1 cellular context compared by ENCODE assay signal in genomic region chr15:28992340-28992864, GRCh38.
TF ChIP-seq lines count a peak whose summit lies in the region.

No MANE protein-coding gene starts in this region.

TF ChIP-seq in IMR-90, 13 proteins besides CTCF, POLR2A, EP300 and RAD21:
- no peak for TF ChIP-seq ELK1 (IDR thresholded peaks at IDR 0.05; ENCODE audit: borderline replicate concordance, low read depth, low read length)
- TF ChIP-seq MAFK (IDR thresholded peaks at IDR 0.05; ENCODE audit: low read depth, low read length): no peak
- no peak for TF ChIP-seq CEBPB (IDR thresholded peaks at IDR 0.05; ENCODE audit: low read depth, low read length)
- TF ChIP-seq RFX5 (IDR thresholded peaks at IDR 0.05; ENCODE audit: low read depth, low read length): no peak
- no peak for TF ChIP-seq MXI1 (IDR thresholded peaks at IDR 0.05; ENCODE audit: borderline replicate concordance, low read depth, low read length)
- TF ChIP-seq CHD1 (IDR thresholded peaks at IDR 0.05; ENCODE audit: low read depth, low read length): no peak
- TF ChIP-seq FOS (IDR thresholded peaks at IDR 0.05; ENCODE audit: low read depth, low read length): no peak
- TF ChIP-seq MAZ (IDR thresholded peaks at IDR 0.05; ENCODE audit: borderline replicate concordance, low read depth, low read length): no peak
- TF ChIP-seq NFE2L2 (IDR thresholded peaks at IDR 0.05; ENCODE audit: low read depth, low read length): no peak
- no peak for TF ChIP-seq USF2 (IDR thresholded peaks at IDR 0.05; ENCODE audit: low read depth, low read length)
- TF ChIP-seq SMC3 (IDR thresholded peaks at IDR 0.05; ENCODE audit: low read depth, low read length): no peak
- TF ChIP-seq BHLHE40 (IDR thresholded peaks at IDR 0.05; ENCODE audit: low read depth, low read length): no peak
